Comparison of ENCODE assay signal across 8 cellular contexts in genomic region chr10:96395931-96396877, GRCh38.
DNase-seq lines count a peak whose midpoint lies in the region; ATAC-seq and TF ChIP-seq lines count a peak whose summit lies in the region.

No MANE protein-coding gene starts in this region.

- H3K9me3 ChIP-seq in WERI-Rb-1 (ENCODE audit: severe bottlenecking) = no peaks in the 10 kb centered on the region

- in situ Hi-C loops in T47D (cut with HindIII; ENCODE audit: low pct_unique_long_range_greater_than_20kb, low sequenced_read_pairs) = no loop called here

- ATAC-seq in GM18505 (IDR thresholded peaks at IDR 0.05; ENCODE audit: unreplicated experiment) = no peak

- peak; percentile 58 for DNase-seq in SIG-M5 treated with dmso at 0.1 percent for 504 hours (lab: John Stamatoyannopoulos, UW; ENCODE audit: unreplicated experiment)
- no peak for DNase-seq in SIG-M5 (lab: John Stamatoyannopoulos, UW)
- peak; percentile 59 for DNase-seq in MV-4-11 (lab: John Stamatoyannopoulos, UW)
- peak; percentile 72 for DNase-seq in WERI-Rb-1
- peak; percentile 78 to 82 for DNase-seq in T47D (ENCODE audit: low read depth in 1 of 2, low spot score in 1 of 2)
- peak; percentile 76 for DNase-seq in islet precursor cell
- DNase-seq in stimulated activated CD4-positive, alpha-beta T cell treated with anti-CD3 and anti-CD28 coated beads, Interleukin-1b, Interleukin-23, amount 100 ng/mL, for 1 hour (ENCODE audit: low read depth in 2 of 2) = peak; percentile 15 to 24

- H3K36me3 ChIP-seq in WERI-Rb-1 = no peaks in the 10 kb centered on the region

- H3K27me3 ChIP-seq in WERI-Rb-1 (ENCODE audit: insufficient read depth, low read depth, severe bottlenecking) = no peaks in the 10 kb centered on the region

- no peak overlapping the region for H3K4me3 ChIP-seq in WERI-Rb-1 (ENCODE audit: low read depth, low read length)

- no peak for TF ChIP-seq POLR2A in GM18505 (IDR thresholded peaks at IDR 0.05; ENCODE audit: borderline replicate concordance, extremely low read depth, insufficient read depth, insufficient read length)

- peak; percentile 88 for TF ChIP-seq CTCF in WERI-Rb-1 (IDR thresholded peaks at IDR 0.05; ENCODE audit: low read depth, low read length)

- no peak overlapping the region for H3K27ac ChIP-seq in WERI-Rb-1
